29 cellular contexts compared by ENCODE assay signal in genomic region chr3:194619741-194620140, GRCh38.
"Had no signal": no experiment of that assay in that cellular context is flagged by ENCODE, and none has a peak within 500 bp of the region (broad histone marks: within the 10 kb centered on the region; RNA-seq: fewer than 3 reads in every experiment).

No MANE protein-coding gene starts in this region.

- H3K9me3 Mint-ChIP-seq: immature natural killer cell; mesothelial cell of epicardium; naive B cell; nephron; neural progenitor cell; stimulated activated memory B cell treated with anti-CD40 and anti-IgM and Interleukin-4, amounts not matched to agents 10 μg/mL and 1 μg/mL and 100 μg/mL, for 72 hours had no signal

- H3K36me3 Mint-ChIP-seq: immature natural killer cell; naive B cell; stimulated activated memory B cell treated with anti-CD40 and anti-IgM and Interleukin-4, amounts not matched to agents 10 μg/mL and 1 μg/mL and 100 μg/mL, for 72 hours had no signal

- H3K4me1 Mint-ChIP-seq: immature natural killer cell; stimulated activated memory B cell treated with anti-CD40 and anti-IgM and Interleukin-4, amounts not matched to agents 10 μg/mL and 1 μg/mL and 100 μg/mL, for 72 hours had no signal

- FAIRE-seq: islet of Langerhans, pancreas had no signal

- H3K27me3 ChIP-seq: heart left ventricle, neural progenitor cell, pancreas, stomach, suprapubic skin, tibial artery, upper lobe of right lung had no signal

- DNase-seq: hypothalamus; immature natural killer cell; left ventricle myocardium inferior; mesendoderm; naive B cell; retina; stimulated activated CD4-positive, alpha-beta T cell treated with anti-CD3 and anti-CD28 coated beads, Interleukin-1b, Interleukin-23, amount 100 ng/mL, for 48 hours; stimulated activated CD4-positive, alpha-beta T cell treated with anti-CD3 and anti-CD28 coated beads, Interleukin-2, amount 100 ng/mL, for 48 hours; stimulated activated CD4-positive, alpha-beta T cell treated with anti-CD3 and anti-CD28 coated beads, Interleukin-4, amount 100 ng/mL, for 4 hours; stimulated activated CD8-positive, alpha-beta memory T cell treated with anti-CD3 and anti-CD28 coated beads, Interleukin-4, amount 100 ng/mL, for 48 hours; stimulated activated naive CD8-positive, alpha-beta T cell treated with anti-CD3 and anti-CD28 coated beads, Interleukin-15, Interleukin-2, amounts not matched to agents 100 U/mL and 50 U/mL, for 24 hours; stomach; tibial artery; trophoblast cell; upper lobe of right lung had no signal

- ATAC-seq: heart left ventricle; pancreas; right cardiac atrium; sciatic nerve; stimulated activated memory B cell treated with anti-CD40 and anti-IgM and Interleukin-4, amounts not matched to agents 10 μg/mL and 1 μg/mL and 100 μg/mL, for 72 hours; stimulated activated naive CD8-positive, alpha-beta T cell treated with anti-CD3 and anti-CD28 coated beads, Interleukin-15, Interleukin-2, amounts not matched to agents 100 U/mL and 50 U/mL, for 24 hours had no signal

- H3K27ac Mint-ChIP-seq: mesothelial cell of epicardium; nephron; neural progenitor cell; stimulated activated memory B cell treated with anti-CD40 and anti-IgM and Interleukin-4, amounts not matched to agents 10 μg/mL and 1 μg/mL and 100 μg/mL, for 72 hours had no signal

- H2AFZ ChIP-seq: neural progenitor cell had no signal

- H3K4me2 ChIP-seq: neural progenitor cell had no signal

- H3K36me3 ChIP-seq: neural progenitor cell, pancreas, prostate gland, thoracic aorta, upper lobe of right lung had no signal

- H3K27me3 Mint-ChIP-seq: naive B cell; stimulated activated memory B cell treated with anti-CD40 and anti-IgM and Interleukin-4, amounts not matched to agents 10 μg/mL and 1 μg/mL and 100 μg/mL, for 72 hours had no signal

- H3K9ac ChIP-seq: neural progenitor cell had no signal

- H3K9me3 ChIP-seq: heart left ventricle, left ventricle myocardium inferior, pancreas, prostate gland, stomach, suprapubic skin, thoracic aorta, tibial artery, upper lobe of right lung had no signal

- H3K27ac ChIP-seq: heart left ventricle, left ventricle myocardium inferior, neural progenitor cell, pancreas, prostate gland, skin epidermis, stomach, suprapubic skin, thoracic aorta, tibial artery, upper lobe of right lung had no signal

- H3K4me3 ChIP-seq: heart left ventricle, left ventricle myocardium inferior, lung, neural progenitor cell, pancreas, prostate gland, skin epidermis, stomach, suprapubic skin, thoracic aorta, tibial artery, upper lobe of right lung had no signal

- H3K4me3 Mint-ChIP-seq: immature natural killer cell; mesothelial cell of epicardium; nephron; neural progenitor cell; stimulated activated memory B cell treated with anti-CD40 and anti-IgM and Interleukin-4, amounts not matched to agents 10 μg/mL and 1 μg/mL and 100 μg/mL, for 72 hours had no signal

- H3K4me1 ChIP-seq: heart left ventricle, neural progenitor cell, pancreas, prostate gland, suprapubic skin, tibial artery had no signal
